Comparison of ENCODE assay signal across 1 cellular context in the genomic region with DNA sequence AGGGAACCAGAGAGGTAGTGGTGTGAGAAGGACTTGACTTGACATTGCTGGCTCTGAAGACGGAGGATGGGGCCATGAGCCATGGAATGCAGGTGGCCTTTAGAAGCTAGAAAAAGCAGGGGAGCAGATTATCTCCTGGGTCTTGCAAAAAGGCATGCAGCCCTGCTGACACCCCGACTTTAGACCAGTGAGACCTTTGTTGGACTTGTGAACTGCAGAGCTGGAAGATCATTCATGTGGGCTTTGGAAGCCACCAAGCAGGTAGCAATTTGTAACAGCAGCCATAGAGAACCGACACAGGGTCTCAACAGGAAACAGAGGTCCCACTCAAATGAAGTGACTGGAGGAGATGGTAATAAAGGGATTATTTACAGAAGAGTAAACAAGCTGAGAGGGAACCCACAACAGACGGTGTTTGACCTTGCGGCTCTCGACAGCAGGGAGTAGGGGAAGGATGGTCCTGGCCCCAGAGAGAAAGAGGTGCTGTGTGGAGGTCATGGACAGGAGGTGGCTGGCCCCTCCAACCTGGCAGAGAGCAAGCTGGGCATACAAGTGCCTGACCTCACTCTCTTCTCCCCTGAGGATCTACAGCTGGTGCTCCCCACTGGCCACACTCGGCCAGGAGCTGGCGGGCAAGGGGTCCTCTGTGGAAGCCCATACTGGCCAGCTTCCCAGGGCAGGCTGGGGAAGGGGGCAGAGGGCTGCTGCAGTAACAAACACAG.
TF ChIP-seq lines count a peak whose summit lies in the region.

No MANE protein-coding gene starts in this region.

TF ChIP-seq in HepG2, 621 proteins besides CTCF, POLR2A, EP300 and RAD21 (continued from another document and continues in another):
- 0 out of 2 replicates have a peak, but pooled peaks have one; percentile 58 for TF ChIP-seq MTA1 (CRISPR knock-in tag; IDR thresholded peaks at IDR 0.05; ENCODE audit: borderline replicate concordance)
- TF ChIP-seq, protein P1, sequence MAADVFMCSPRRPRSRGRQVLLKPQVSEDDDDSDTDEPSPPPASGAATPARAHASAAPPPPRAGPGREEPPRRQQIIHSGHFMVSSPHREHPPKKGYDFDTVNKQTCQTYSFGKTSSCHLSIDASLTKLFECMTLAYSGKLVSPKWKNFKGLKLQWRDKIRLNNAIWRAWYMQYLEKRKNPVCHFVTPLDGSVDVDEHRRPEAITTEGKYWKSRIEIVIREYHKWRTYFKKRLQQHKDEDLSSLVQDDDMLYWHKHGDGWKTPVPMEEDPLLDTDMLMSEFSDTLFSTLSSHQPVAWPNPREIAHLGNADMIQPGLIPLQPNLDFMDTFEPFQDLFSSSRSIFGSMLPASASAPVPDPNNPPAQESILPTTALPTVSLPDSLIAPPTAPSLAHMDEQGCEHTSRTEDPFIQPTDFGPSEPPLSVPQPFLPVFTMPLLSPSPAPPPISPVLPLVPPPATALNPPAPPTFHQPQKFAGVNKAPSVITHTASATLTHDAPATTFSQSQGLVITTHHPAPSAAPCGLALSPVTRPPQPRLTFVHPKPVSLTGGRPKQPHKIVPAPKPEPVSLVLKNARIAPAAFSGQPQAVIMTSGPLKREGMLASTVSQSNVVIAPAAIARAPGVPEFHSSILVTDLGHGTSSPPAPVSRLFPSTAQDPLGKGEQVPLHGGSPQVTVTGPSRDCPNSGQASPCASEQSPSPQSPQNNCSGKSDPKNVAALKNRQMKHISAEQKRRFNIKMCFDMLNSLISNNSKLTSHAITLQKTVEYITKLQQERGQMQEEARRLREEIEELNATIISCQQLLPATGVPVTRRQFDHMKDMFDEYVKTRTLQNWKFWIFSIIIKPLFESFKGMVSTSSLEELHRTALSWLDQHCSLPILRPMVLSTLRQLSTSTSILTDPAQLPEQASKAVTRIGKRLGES (CRISPR knock-in tag; IDR thresholded peaks at IDR 0.05; ENCODE audit: borderline replicate concordance) = no peak
- TF ChIP-seq SOX5 (CRISPR knock-in tag; IDR thresholded peaks at IDR 0.05; ENCODE audit: borderline replicate concordance) = 0 out of 2 replicates have a peak, but pooled peaks have one; percentile 24
- TF ChIP-seq ZNF546 (CRISPR knock-in tag; conservative IDR thresholded peaks at IDR 0.05) = no peak
- TF ChIP-seq ZNF383 (CRISPR knock-in tag; IDR thresholded peaks at IDR 0.05; ENCODE audit: borderline replicate concordance) = no peak
- TF ChIP-seq, protein P2, sequence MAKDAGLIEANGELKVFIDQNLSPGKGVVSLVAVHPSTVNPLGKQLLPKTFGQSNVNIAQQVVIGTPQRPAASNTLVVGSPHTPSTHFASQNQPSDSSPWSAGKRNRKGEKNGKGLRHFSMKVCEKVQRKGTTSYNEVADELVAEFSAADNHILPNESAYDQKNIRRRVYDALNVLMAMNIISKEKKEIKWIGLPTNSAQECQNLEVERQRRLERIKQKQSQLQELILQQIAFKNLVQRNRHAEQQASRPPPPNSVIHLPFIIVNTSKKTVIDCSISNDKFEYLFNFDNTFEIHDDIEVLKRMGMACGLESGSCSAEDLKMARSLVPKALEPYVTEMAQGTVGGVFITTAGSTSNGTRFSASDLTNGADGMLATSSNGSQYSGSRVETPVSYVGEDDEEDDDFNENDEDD (CRISPR knock-in tag; IDR thresholded peaks at IDR 0.05; ENCODE audit: borderline replicate concordance) = no peak
- TF ChIP-seq, protein P3, sequence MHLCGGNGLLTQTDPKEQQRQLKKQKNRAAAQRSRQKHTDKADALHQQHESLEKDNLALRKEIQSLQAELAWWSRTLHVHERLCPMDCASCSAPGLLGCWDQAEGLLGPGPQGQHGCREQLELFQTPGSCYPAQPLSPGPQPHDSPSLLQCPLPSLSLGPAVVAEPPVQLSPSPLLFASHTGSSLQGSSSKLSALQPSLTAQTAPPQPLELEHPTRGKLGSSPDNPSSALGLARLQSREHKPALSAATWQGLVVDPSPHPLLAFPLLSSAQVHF (CRISPR knock-in tag; IDR thresholded peaks at IDR 0.05) = no peak
- TF ChIP-seq ZNF343 (CRISPR knock-in tag; IDR thresholded peaks at IDR 0.05) = 0 out of 2 replicates have a peak, but pooled peaks have one; percentile 54
- no peak for TF ChIP-seq TOPORS (CRISPR knock-in tag; IDR thresholded peaks at IDR 0.05)
- TF ChIP-seq U2AF1 (optimal IDR thresholded peaks at IDR 0.05; ENCODE audit: low read depth, low read length) = no peak
- no peak for TF ChIP-seq ZFP36 (IDR thresholded peaks at IDR 0.05; ENCODE audit: borderline replicate concordance, low read depth, low read length, partially characterized antibody)
- no peak for TF ChIP-seq TMF1 (CRISPR knock-in tag; IDR thresholded peaks at IDR 0.05; ENCODE audit: low read depth)
- TF ChIP-seq, protein P4, sequence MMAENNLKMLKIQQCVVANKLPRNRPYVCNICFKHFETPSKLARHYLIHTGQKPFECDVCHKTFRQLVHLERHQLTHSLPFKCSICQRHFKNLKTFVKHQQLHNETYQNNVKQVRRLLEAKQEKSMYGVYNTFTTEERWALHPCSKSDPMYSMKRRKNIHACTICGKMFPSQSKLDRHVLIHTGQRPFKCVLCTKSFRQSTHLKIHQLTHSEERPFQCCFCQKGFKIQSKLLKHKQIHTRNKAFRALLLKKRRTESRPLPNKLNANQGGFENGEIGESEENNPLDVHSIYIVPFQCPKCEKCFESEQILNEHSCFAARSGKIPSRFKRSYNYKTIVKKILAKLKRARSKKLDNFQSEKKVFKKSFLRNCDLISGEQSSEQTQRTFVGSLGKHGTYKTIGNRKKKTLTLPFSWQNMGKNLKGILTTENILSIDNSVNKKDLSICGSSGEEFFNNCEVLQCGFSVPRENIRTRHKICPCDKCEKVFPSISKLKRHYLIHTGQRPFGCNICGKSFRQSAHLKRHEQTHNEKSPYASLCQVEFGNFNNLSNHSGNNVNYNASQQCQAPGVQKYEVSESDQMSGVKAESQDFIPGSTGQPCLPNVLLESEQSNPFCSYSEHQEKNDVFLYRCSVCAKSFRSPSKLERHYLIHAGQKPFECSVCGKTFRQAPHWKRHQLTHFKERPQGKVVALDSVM (CRISPR knock-in tag; IDR thresholded peaks at IDR 0.05) = no peak
- peak; percentile 55; the same call in 1 of the 2 replicates for TF ChIP-seq HNF4A (CRISPR knock-in tag; IDR thresholded peaks at IDR 0.05)
- TF ChIP-seq, protein P5, sequence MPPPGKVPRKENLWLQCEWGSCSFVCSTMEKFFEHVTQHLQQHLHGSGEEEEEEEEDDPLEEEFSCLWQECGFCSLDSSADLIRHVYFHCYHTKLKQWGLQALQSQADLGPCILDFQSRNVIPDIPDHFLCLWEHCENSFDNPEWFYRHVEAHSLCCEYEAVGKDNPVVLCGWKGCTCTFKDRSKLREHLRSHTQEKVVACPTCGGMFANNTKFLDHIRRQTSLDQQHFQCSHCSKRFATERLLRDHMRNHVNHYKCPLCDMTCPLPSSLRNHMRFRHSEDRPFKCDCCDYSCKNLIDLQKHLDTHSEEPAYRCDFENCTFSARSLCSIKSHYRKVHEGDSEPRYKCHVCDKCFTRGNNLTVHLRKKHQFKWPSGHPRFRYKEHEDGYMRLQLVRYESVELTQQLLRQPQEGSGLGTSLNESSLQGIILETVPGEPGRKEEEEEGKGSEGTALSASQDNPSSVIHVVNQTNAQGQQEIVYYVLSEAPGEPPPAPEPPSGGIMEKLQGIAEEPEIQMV (CRISPR knock-in tag; IDR thresholded peaks at IDR 0.05; ENCODE audit: low read depth) = peak; percentile 68; the same call in 1 of the 2 replicates
- TF ChIP-seq, protein P6, sequence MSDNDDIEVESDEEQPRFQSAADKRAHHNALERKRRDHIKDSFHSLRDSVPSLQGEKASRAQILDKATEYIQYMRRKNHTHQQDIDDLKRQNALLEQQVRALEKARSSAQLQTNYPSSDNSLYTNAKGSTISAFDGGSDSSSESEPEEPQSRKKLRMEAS (IDR thresholded peaks at IDR 0.05) = 0 out of 2 replicates have a peak, but pooled peaks have one; percentile 27
- TF ChIP-seq, protein P7, sequence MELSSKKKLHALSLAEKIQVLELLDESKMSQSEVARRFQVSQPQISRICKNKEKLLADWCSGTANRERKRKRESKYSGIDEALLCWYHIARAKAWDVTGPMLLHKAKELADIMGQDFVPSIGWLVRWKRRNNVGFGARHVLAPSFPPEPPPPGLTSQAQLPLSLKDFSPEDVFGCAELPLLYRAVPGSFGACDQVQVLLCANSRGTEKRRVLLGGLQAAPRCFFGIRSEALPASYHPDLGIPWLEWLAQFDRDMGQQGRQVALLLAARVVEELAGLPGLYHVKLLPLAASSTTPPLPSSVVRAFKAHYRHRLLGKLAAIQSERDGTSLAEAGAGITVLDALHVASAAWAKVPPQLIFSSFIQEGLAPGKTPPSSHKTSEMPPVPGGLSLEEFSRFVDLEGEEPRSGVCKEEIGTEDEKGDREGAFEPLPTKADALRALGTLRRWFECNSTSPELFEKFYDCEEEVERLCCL (CRISPR knock-in tag; IDR thresholded peaks at IDR 0.05; ENCODE audit: borderline replicate concordance) = no peak
- no peak for TF ChIP-seq ZNF792 (CRISPR knock-in tag; IDR thresholded peaks at IDR 0.05)
- TF ChIP-seq ZNF367 (CRISPR knock-in tag; IDR thresholded peaks at IDR 0.05; ENCODE audit: borderline replicate concordance) = no peak
- TF ChIP-seq ZBTB42 (CRISPR knock-in tag; IDR thresholded peaks at IDR 0.05) = no peak
- TF ChIP-seq PAWR (CRISPR knock-in tag; IDR thresholded peaks at IDR 0.05; ENCODE audit: borderline replicate concordance) = no peak; the same call in 1 of the 2 replicates
- TF ChIP-seq RXRA (CRISPR knock-in tag; IDR thresholded peaks at IDR 0.05) = peak; percentile 27; the same call in 1 of the 2 replicates
- no peak for TF ChIP-seq SP140L (CRISPR knock-in tag; IDR thresholded peaks at IDR 0.05; ENCODE audit: borderline replicate concordance)
- no peak for TF ChIP-seq NFRKB (IDR thresholded peaks at IDR 0.05)
- TF ChIP-seq, protein P8, sequence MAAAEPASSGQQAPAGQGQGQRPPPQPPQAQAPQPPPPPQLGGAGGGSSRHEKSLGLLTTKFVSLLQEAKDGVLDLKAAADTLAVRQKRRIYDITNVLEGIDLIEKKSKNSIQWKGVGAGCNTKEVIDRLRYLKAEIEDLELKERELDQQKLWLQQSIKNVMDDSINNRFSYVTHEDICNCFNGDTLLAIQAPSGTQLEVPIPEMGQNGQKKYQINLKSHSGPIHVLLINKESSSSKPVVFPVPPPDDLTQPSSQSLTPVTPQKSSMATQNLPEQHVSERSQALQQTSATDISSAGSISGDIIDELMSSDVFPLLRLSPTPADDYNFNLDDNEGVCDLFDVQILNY (CRISPR knock-in tag; conservative IDR thresholded peaks at IDR 0.05) = no peak
- TF ChIP-seq HNF4G (IDR thresholded peaks at IDR 0.05; ENCODE audit: borderline replicate concordance, low read depth, low read length) = peak; percentile 32; the same call in 1 of the 2 replicates
- 0 out of 2 replicates have a peak, but pooled peaks have one; percentile 18 for TF ChIP-seq HNF4G (CRISPR knock-in tag; IDR thresholded peaks at IDR 0.05; ENCODE audit: borderline replicate concordance, low read depth)
- TF ChIP-seq, protein P9, sequence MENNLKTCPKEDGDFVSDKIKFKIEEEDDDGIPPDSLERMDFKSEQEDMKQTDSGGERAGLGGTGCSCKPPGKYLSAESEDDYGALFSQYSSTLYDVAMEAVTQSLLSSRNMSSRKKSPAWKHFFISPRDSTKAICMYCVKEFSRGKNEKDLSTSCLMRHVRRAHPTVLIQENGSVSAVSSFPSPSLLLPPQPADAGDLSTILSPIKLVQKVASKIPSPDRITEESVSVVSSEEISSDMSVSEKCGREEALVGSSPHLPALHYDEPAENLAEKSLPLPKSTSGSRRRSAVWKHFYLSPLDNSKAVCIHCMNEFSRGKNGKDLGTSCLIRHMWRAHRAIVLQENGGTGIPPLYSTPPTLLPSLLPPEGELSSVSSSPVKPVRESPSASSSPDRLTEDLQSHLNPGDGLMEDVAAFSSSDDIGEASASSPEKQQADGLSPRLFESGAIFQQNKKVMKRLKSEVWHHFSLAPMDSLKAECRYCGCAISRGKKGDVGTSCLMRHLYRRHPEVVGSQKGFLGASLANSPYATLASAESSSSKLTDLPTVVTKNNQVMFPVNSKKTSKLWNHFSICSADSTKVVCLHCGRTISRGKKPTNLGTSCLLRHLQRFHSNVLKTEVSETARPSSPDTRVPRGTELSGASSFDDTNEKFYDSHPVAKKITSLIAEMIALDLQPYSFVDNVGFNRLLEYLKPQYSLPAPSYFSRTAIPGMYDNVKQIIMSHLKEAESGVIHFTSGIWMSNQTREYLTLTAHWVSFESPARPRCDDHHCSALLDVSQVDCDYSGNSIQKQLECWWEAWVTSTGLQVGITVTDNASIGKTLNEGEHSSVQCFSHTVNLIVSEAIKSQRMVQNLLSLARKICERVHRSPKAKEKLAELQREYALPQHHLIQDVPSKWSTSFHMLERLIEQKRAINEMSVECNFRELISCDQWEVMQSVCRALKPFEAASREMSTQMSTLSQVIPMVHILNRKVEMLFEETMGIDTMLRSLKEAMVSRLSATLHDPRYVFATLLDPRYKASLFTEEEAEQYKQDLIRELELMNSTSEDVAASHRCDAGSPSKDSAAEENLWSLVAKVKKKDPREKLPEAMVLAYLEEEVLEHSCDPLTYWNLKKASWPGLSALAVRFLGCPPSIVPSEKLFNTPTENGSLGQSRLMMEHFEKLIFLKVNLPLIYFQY (CRISPR knock-in tag; IDR thresholded peaks at IDR 0.05; ENCODE audit: borderline replicate concordance) = no peak
- TF ChIP-seq ZNF577 (CRISPR knock-in tag; IDR thresholded peaks at IDR 0.05; ENCODE audit: borderline replicate concordance, low read depth) = no peak
- 0 out of 2 replicates have a peak, but pooled peaks have one; percentile 26 for TF ChIP-seq ZNF614 (CRISPR knock-in tag; IDR thresholded peaks at IDR 0.05; ENCODE audit: borderline replicate concordance)
- no peak for TF ChIP-seq ZNF354B (CRISPR knock-in tag; IDR thresholded peaks at IDR 0.05)
- peak; percentile 44; the same call in 1 of the 2 replicates for TF ChIP-seq ELF1 (CRISPR knock-in tag; IDR thresholded peaks at IDR 0.05)
- no peak for TF ChIP-seq ZFP62 (CRISPR knock-in tag; IDR thresholded peaks at IDR 0.05)
- no peak for TF ChIP-seq MBNL3 (CRISPR knock-in tag; conservative IDR thresholded peaks at IDR 0.05)
- no peak for TF ChIP-seq KDM5B (CRISPR knock-in tag; IDR thresholded peaks at IDR 0.05; ENCODE audit: borderline replicate concordance)
- TF ChIP-seq MEF2D (CRISPR knock-in tag; IDR thresholded peaks at IDR 0.05) = no peak
- no peak for TF ChIP-seq ZNF468 (CRISPR knock-in tag; IDR thresholded peaks at IDR 0.05)
- no peak for TF ChIP-seq ARNT2 (CRISPR knock-in tag; IDR thresholded peaks at IDR 0.05; ENCODE audit: low read depth)
